21 cellular contexts compared by ENCODE assay signal in genomic region chr12:51530208-51530607, GRCh38.
DNase-seq lines count a peak whose midpoint lies in the region; ATAC-seq and TF ChIP-seq lines count a peak whose summit lies in the region.
"Had no signal": no experiment of that assay in that cellular context is flagged by ENCODE, and none has a peak within 500 bp of the region (broad histone marks: within the 10 kb centered on the region; RNA-seq: fewer than 3 reads in every experiment).

No MANE protein-coding gene starts in this region.

- H3K14ac ChIP-seq in trophoblast cell (ENCODE audit: low read length) = peak overlapping the region; percentile 51

- H2BK5ac ChIP-seq in trophoblast cell (ENCODE audit: low read depth, low read length, poor library complexity) = peak overlapping the region; percentile 72

- H3K4ac ChIP-seq in trophoblast cell (ENCODE audit: low read depth, low read length) = peak overlapping the region; percentile 57

- H3K9me3 ChIP-seq in Caco-2 = no peaks in the 10 kb centered on the region
- no peaks in the 10 kb centered on the region for H3K9me3 ChIP-seq in trophoblast cell (ENCODE audit: insufficient read depth, low read depth, low read length)
- H3K9me3 ChIP-seq: A549; BLaER1 treated with 17β-estradiol and CSF1 and Interleukin-3, amounts not matched to agents 10 nM and 100 nM had no signal

- ATAC-seq in activated naive CD8-positive, alpha-beta T cell treated with anti-CD3 and anti-CD28 coated beads, Interleukin-2, amount 10 ng/mL, durations not matched to agents 7 days and 5 days (ENCODE audit: low read depth) = no peak
- ATAC-seq: A549; CD8-positive, alpha-beta T cell had no signal

- H3K36me3 Mint-ChIP-seq in activated naive CD8-positive, alpha-beta T cell treated with anti-CD3 and anti-CD28 coated beads, Interleukin-2, amount 10 ng/mL, durations not matched to agents 7 days and 5 days = no peaks in the 10 kb centered on the region
- no peaks in the 10 kb centered on the region for H3K36me3 Mint-ChIP-seq in activated naive CD8-positive, alpha-beta T cell treated with anti-CD3 and anti-CD28 coated beads for 36 hours
- peaks cover 6% of the 10 kb centered on the region for H3K36me3 Mint-ChIP-seq in Caco-2 (ENCODE audit: insufficient read depth, unreplicated experiment)
- H3K36me3 Mint-ChIP-seq: CD8-positive, alpha-beta T cell had no signal

- WGBS in trophoblast cell (ENCODE audit: extremely low coverage, insufficient coverage, insufficient read length) = no CpG with 5 or more reads among the region's 4 CpGs

- no peaks in the 10 kb centered on the region for H3K9me3 Mint-ChIP-seq in activated naive CD8-positive, alpha-beta T cell treated with anti-CD3 and anti-CD28 coated beads, Interleukin-2, amount 10 ng/mL, durations not matched to agents 7 days and 5 days
- no peaks in the 10 kb centered on the region for H3K9me3 Mint-ChIP-seq in activated naive CD8-positive, alpha-beta T cell treated with anti-CD3 and anti-CD28 coated beads for 36 hours
- no peaks in the 10 kb centered on the region for H3K9me3 Mint-ChIP-seq in Caco-2 (ENCODE audit: unreplicated experiment)
- H3K9me3 Mint-ChIP-seq: CD4-positive, alpha-beta T cell; CD8-positive, alpha-beta T cell had no signal

- no peak overlapping the region for H3K9ac ChIP-seq in trophoblast cell (ENCODE audit: low read length)
- H3K9ac ChIP-seq: BLaER1 treated with 17β-estradiol and CSF1 and Interleukin-3, amounts not matched to agents 10 nM and 100 nM had no signal

- no peak overlapping the region for H2AFZ ChIP-seq in trophoblast cell (ENCODE audit: insufficient read depth, low read length, poor library complexity)

- no peak overlapping the region for H3K4me3 Mint-ChIP-seq in activated naive CD8-positive, alpha-beta T cell treated with anti-CD3 and anti-CD28 coated beads, Interleukin-2, amount 10 ng/mL, durations not matched to agents 7 days and 5 days
- H3K4me3 Mint-ChIP-seq in activated naive CD8-positive, alpha-beta T cell treated with anti-CD3 and anti-CD28 coated beads for 36 hours = no peak overlapping the region
- H3K4me3 Mint-ChIP-seq in Caco-2 (ENCODE audit: unreplicated experiment) = peak overlapping the region; percentile 50
- H3K4me3 Mint-ChIP-seq: B cell; CD4-positive, alpha-beta T cell; CD8-positive, alpha-beta T cell had no signal

- H3K4me3 ChIP-seq in Caco-2 (ENCODE audit: low read depth, low read length) (no peak overlapping the region), trophoblast cell (ENCODE audit: low read depth, low read length) (no peak overlapping the region)
- H3K4me3 ChIP-seq: A549; BLaER1 treated with 17β-estradiol and CSF1 and Interleukin-3, amounts not matched to agents 10 nM and 100 nM; GM12878 had no signal

- no peak for DNase-seq in activated naive CD8-positive, alpha-beta T cell treated with anti-CD3 and anti-CD28 coated beads, Interleukin-2, amount 10 ng/mL, durations not matched to agents 7 days and 5 days
- no peak for DNase-seq in activated naive CD8-positive, alpha-beta T cell treated with anti-CD3 and anti-CD28 coated beads for 36 hours
- DNase-seq in Caco-2 (no peak), islet precursor cell (peak; percentile 29), trophoblast cell (no peak), amygdala (lab: John Stamatoyannopoulos, UW) (no peak), T-helper 9 cell (no peak)
- DNase-seq: AML-193; CD4-positive, alpha-beta T cell; CD8-positive, alpha-beta T cell; DMS 273 treated with DMSO at 0.1 percent for 48 hours; DMS153; DMS53; DND-41; EL; GDM1 had no signal

- peak overlapping the region; percentile 85 for H4K91ac ChIP-seq in trophoblast cell (ENCODE audit: low read depth, low read length)

- H3K27me3 ChIP-seq in Caco-2 (replicated peaks; ENCODE audit: control insufficient read depth, insufficient read depth, low read length) (no peaks in the 10 kb centered on the region), trophoblast cell (ENCODE audit: insufficient read depth, low read length) (no peaks in the 10 kb centered on the region)

- H3K18ac ChIP-seq in trophoblast cell (ENCODE audit: low read length) = peak overlapping the region; percentile 67

- no peaks in the 10 kb centered on the region for H3K36me3 ChIP-seq in Caco-2 (ENCODE audit: control insufficient read depth, insufficient read depth, low read length)
- H3K36me3 ChIP-seq in trophoblast cell (ENCODE audit: control insufficient read depth in 1 of 2, insufficient read depth in 2 of 2, low read length in 2 of 2) = no peaks in the 10 kb centered on the region
- H3K36me3 ChIP-seq: BLaER1 treated with 17β-estradiol and CSF1 and Interleukin-3, amounts not matched to agents 10 nM and 100 nM had no signal

- peak overlapping the region; percentile 92 for H2BK12ac ChIP-seq in trophoblast cell (ENCODE audit: low read length)

- no peak for TF ChIP-seq CTCF in Caco-2 (IDR thresholded peaks at IDR 0.05; ENCODE audit: insufficient read depth in 1 of 2, low read depth in 1 of 2, low read length in 1 of 2, severe bottlenecking in 1 of 2, unreplicated experiment in 1 of 2)

- H3K23ac ChIP-seq in trophoblast cell (ENCODE audit: low read length) = no peak overlapping the region

- no peaks in the 10 kb centered on the region for H3K79me2 ChIP-seq in trophoblast cell (ENCODE audit: control insufficient read depth, insufficient read depth, low read length, poor library complexity)

- H4K12ac ChIP-seq in trophoblast cell (ENCODE audit: low read depth, low read length) = no peak overlapping the region

- peak overlapping the region; percentile 27 for H3K27ac Mint-ChIP-seq in activated naive CD8-positive, alpha-beta T cell treated with anti-CD3 and anti-CD28 coated beads, Interleukin-2, amount 10 ng/mL, durations not matched to agents 7 days and 5 days
- no peak overlapping the region for H3K27ac Mint-ChIP-seq in activated naive CD8-positive, alpha-beta T cell treated with anti-CD3 and anti-CD28 coated beads for 36 hours
- peak overlapping the region; percentile 82 for H3K27ac Mint-ChIP-seq in Caco-2 (ENCODE audit: unreplicated experiment)
- H3K27ac Mint-ChIP-seq: B cell; CD4-positive, alpha-beta T cell; CD8-positive, alpha-beta T cell had no signal

- H3K79me1 ChIP-seq in trophoblast cell (ENCODE audit: low read length) = peaks cover 28% of the 10 kb centered on the region

- H3K4me1 Mint-ChIP-seq in activated naive CD8-positive, alpha-beta T cell treated with anti-CD3 and anti-CD28 coated beads, Interleukin-2, amount 10 ng/mL, durations not matched to agents 7 days and 5 days = peaks cover 8% of the 10 kb centered on the region
- peaks cover 5% of the 10 kb centered on the region for H3K4me1 Mint-ChIP-seq in activated naive CD8-positive, alpha-beta T cell treated with anti-CD3 and anti-CD28 coated beads for 36 hours
- peaks cover 64% of the 10 kb centered on the region for H3K4me1 Mint-ChIP-seq in Caco-2 (ENCODE audit: low read depth, unreplicated experiment)

- H3K4me2 ChIP-seq in trophoblast cell (ENCODE audit: low read length) = no peak overlapping the region
- H3K4me2 ChIP-seq: A549 had no signal

- CTCF ChIA-PET in Caco-2 (lab: Charles Lee) = interaction anchor here (1.0 to 2.7 kb wide), 5 partner anchors 9 to 294 kb away, joined by 3 to 20 read pairs (median 6); no protein-coding TSS in a partner anchor

- TSS peak; percentile 89 for BruUV-seq in Caco-2 (replicated peaks; lab: Mats Ljungman, UMichigan)

- H2AK5ac ChIP-seq in trophoblast cell (ENCODE audit: low read length) = peak overlapping the region; percentile 88

- intact Hi-C loops in Caco-2 (cut with micrococcal nuclease; ENCODE audit: unreplicated experiment) = no loop called here

- H3K27me3 Mint-ChIP-seq in activated naive CD8-positive, alpha-beta T cell treated with anti-CD3 and anti-CD28 coated beads, Interleukin-2, amount 10 ng/mL, durations not matched to agents 7 days and 5 days = peaks cover 13% of the 10 kb centered on the region
- peaks cover 14% of the 10 kb centered on the region for H3K27me3 Mint-ChIP-seq in activated naive CD8-positive, alpha-beta T cell treated with anti-CD3 and anti-CD28 coated beads for 36 hours
- no peaks in the 10 kb centered on the region for H3K27me3 Mint-ChIP-seq in Caco-2 (ENCODE audit: insufficient read depth, unreplicated experiment)

- peaks cover 67% of the 10 kb centered on the region for H3K4me1 ChIP-seq in Caco-2
- peaks cover 28 to 35% of the 10 kb centered on the region in 2 experiments for H3K4me1 ChIP-seq in trophoblast cell (ENCODE audit: control insufficient read depth in 1 of 2, insufficient read depth in 2 of 2, low read length in 2 of 2)

- peak overlapping the region; percentile 69 for H3K27ac ChIP-seq in trophoblast cell (ENCODE audit: low read depth, low read length)
- H3K27ac ChIP-seq: A549; BLaER1 treated with 17β-estradiol and CSF1 and Interleukin-3, amounts not matched to agents 10 nM and 100 nM; C4-2B had no signal

- H4K8ac ChIP-seq in trophoblast cell (ENCODE audit: low read depth, low read length) = peak overlapping the region; percentile 14

- H2BK120ac ChIP-seq in trophoblast cell (ENCODE audit: insufficient read depth, low read length, poor library complexity) = peak overlapping the region; percentile 85

- POLR2A ChIA-PET in activated naive CD8-positive, alpha-beta T cell treated with anti-CD3 and anti-CD28 coated beads, Interleukin-2, amount 10 ng/mL, durations not matched to agents 7 days and 5 days (lab: Charles Lee) = no interaction called here
- POLR2A ChIA-PET in Caco-2 (lab: Charles Lee) = no interaction called here
